Comparison of ENCODE assay signal across 8 cellular contexts in the genomic region with DNA sequence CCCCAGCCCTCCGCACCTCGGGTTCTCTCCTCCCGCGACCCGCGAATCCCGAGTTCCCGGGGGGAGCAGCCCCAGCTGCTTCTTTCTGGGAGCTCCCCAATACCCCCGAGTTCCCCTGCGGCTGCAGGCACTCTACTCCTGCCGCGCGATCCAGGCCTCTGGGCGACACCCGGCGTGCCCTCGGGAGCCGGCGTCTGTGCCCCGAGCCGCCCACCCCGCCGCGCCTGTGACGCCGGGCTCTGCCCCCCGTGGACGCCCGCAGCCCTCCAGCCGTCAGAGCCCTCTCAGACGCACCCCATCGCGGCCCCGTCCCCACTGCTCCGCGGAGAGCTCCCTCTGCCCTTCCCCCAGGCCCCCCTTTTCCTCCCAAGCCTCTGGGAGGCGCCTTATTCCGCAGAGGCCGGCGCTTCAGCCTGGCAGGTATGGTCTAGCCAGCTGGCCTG. TPM values are rescaled to one million over a fixed set of nuclear protein-coding genes. Genes with fewer than 3 reads are reported as not detected.
DNase-seq lines count a peak whose midpoint lies in the region; ATAC-seq lines count a peak whose summit lies in the region.

No MANE protein-coding gene starts in this region.

- H3K4me3 Mint-ChIP-seq in activated naive CD4-positive, alpha-beta T cell treated with anti-CD3 and anti-CD28 coated beads, Interleukin-2, amount 50 U/mL, for 24 hours: peak overlapping the region; percentile 91

- H3K4me1 ChIP-seq in iPS-20b (ENCODE audit: insufficient read depth, low read length): peaks cover 8% of the 10 kb centered on the region

- H3K36me3 Mint-ChIP-seq in activated naive CD4-positive, alpha-beta T cell treated with anti-CD3 and anti-CD28 coated beads, Interleukin-2, amount 50 U/mL, for 24 hours: no peaks in the 10 kb centered on the region

- no peak overlapping the region for H3K9ac ChIP-seq in iPS-20b (ENCODE audit: low read depth, low read length)

- peak; percentile 46 for DNase-seq in NCI-H2227 (lab: John Stamatoyannopoulos, UW; ENCODE audit: unreplicated experiment)
- DNase-seq in NCI-H2227 treated with DMSO at 0.1 percent for 48 hours (lab: John Stamatoyannopoulos, UW): no peak
- peak; percentile 19 to 22 for DNase-seq in stimulated activated CD4-positive, alpha-beta T cell treated with anti-CD3 and anti-CD28 coated beads, Interleukin-1b, Interleukin-23, amount 100 ng/mL, for 4 hours (ENCODE audit: low read depth in 2 of 2)
- no peak for DNase-seq in dermis blood vessel endothelial cell
- DNase-seq in DMS153 treated with DMSO at 0.1 percent for 48 hours (lab: John Stamatoyannopoulos, UW; ENCODE audit: unreplicated experiment): no peak

- no peaks in the 10 kb centered on the region for H3K36me3 ChIP-seq in iPS-20b (ENCODE audit: insufficient read depth, low read depth, low read length)

- ATAC-seq in HG03521 (IDR thresholded peaks at IDR 0.05; ENCODE audit: unreplicated experiment): peak; percentile 21

- H3K27ac ChIP-seq in iPS-20b (ENCODE audit: low read length): no peak overlapping the region

- peak overlapping the region; percentile 78 for H3K4me3 ChIP-seq in iPS-20b (ENCODE audit: low read length)

- H3K9me3 Mint-ChIP-seq in activated naive CD4-positive, alpha-beta T cell treated with anti-CD3 and anti-CD28 coated beads, Interleukin-2, amount 50 U/mL, for 24 hours: no peaks in the 10 kb centered on the region

- H3K27me3 Mint-ChIP-seq in activated naive CD4-positive, alpha-beta T cell treated with anti-CD3 and anti-CD28 coated beads, Interleukin-2, amount 50 U/mL, for 24 hours: peaks cover 2% of the 10 kb centered on the region

- peaks cover 56% of the 10 kb centered on the region for H3K27me3 ChIP-seq in iPS-20b (ENCODE audit: insufficient read depth, low read length)

- no peaks in the 10 kb centered on the region for H3K9me3 ChIP-seq in iPS-20b (ENCODE audit: insufficient read depth, low read depth, low read length)

- H3K27ac Mint-ChIP-seq in activated naive CD4-positive, alpha-beta T cell treated with anti-CD3 and anti-CD28 coated beads, Interleukin-2, amount 50 U/mL, for 24 hours: no peak overlapping the region

- peaks cover 15% of the 10 kb centered on the region for H3K4me1 Mint-ChIP-seq in activated naive CD4-positive, alpha-beta T cell treated with anti-CD3 and anti-CD28 coated beads, Interleukin-2, amount 50 U/mL, for 24 hours

RNA-seq across cellular contexts. Expression of a gene that starts 0.4 kb away (rescaled TPM):
- total RNA-seq in dermis blood vessel endothelial cell: 0.17 and 0.60 TPM in 2 replicates

RNA-seq across cellular contexts. Expression of a gene that starts 56.0 kb away (rescaled TPM):
- not detected in 2 replicates for total RNA-seq in dermis blood vessel endothelial cell

Comparison
In these comparisons a context has a peak if more than half of its experiments do, and no peak if none do; other contexts are left out.
1. DNase-seq: peak in NCI-H2227 (single experiment) and stimulated activated CD4-positive, alpha-beta T cell treated with anti-CD3 and anti-CD28 coated beads, Interleukin-1b, Interleukin-23, amount 100 ng/mL, for 4 hours (2 of 2); none in NCI-H2227 treated with DMSO at 0.1 percent for 48 hours (single experiment), dermis blood vessel endothelial cell (single experiment) and DMS153 treated with DMSO at 0.1 percent for 48 hours (single experiment).